ENCODE assay signal across 1 cellular context in the genomic region with DNA sequence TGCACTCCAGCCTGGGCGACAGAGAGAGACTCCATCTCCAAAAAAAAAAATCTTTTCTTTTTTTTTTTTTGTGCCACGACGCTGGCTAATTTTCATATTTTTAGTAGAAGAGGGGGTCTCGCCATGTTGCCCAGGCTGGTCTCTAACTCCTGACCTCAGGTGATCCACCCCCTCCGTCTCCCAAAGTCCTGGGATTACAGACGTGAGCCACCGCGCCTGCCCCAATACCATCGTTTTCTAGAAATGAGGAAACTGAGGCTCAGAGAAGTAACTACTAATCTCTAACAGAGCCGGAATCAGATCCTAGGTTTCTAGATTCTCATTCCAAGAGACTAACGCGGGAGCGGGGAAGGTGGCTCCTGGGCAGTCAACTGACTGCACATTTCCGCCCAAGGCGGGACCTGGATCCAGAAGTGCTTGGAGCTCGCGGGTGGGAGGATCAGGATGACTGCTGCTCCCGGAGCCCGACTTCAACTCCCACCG.
TF ChIP-seq lines count a peak whose summit lies in the region.

No MANE protein-coding gene starts in this region.

TF ChIP-seq in IMR-90, 13 proteins besides CTCF, POLR2A, EP300 and RAD21:
- TF ChIP-seq, protein P1, sequence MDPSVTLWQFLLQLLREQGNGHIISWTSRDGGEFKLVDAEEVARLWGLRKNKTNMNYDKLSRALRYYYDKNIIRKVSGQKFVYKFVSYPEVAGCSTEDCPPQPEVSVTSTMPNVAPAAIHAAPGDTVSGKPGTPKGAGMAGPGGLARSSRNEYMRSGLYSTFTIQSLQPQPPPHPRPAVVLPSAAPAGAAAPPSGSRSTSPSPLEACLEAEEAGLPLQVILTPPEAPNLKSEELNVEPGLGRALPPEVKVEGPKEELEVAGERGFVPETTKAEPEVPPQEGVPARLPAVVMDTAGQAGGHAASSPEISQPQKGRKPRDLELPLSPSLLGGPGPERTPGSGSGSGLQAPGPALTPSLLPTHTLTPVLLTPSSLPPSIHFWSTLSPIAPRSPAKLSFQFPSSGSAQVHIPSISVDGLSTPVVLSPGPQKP (IDR thresholded peaks at IDR 0.05; ENCODE audit: borderline replicate concordance, low read depth, low read length): no peak
- TF ChIP-seq RCOR1 (IDR thresholded peaks at IDR 0.05; ENCODE audit: insufficient replicate concordance, low read length): no peak
- TF ChIP-seq CHD1 (IDR thresholded peaks at IDR 0.05; ENCODE audit: low read depth, low read length): no peak
- TF ChIP-seq, protein P2, sequence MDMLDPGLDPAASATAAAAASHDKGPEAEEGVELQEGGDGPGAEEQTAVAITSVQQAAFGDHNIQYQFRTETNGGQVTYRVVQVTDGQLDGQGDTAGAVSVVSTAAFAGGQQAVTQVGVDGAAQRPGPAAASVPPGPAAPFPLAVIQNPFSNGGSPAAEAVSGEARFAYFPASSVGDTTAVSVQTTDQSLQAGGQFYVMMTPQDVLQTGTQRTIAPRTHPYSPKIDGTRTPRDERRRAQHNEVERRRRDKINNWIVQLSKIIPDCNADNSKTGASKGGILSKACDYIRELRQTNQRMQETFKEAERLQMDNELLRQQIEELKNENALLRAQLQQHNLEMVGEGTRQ (IDR thresholded peaks at IDR 0.05; ENCODE audit: low read depth, low read length): no peak
- no peak for TF ChIP-seq RFX5 (IDR thresholded peaks at IDR 0.05; ENCODE audit: low read depth, low read length)
- TF ChIP-seq NFE2L2 (IDR thresholded peaks at IDR 0.05; ENCODE audit: low read depth, low read length): no peak
- TF ChIP-seq BHLHE40 (IDR thresholded peaks at IDR 0.05; ENCODE audit: low read depth, low read length): no peak
- no peak for TF ChIP-seq FOS (IDR thresholded peaks at IDR 0.05; ENCODE audit: low read depth, low read length)
- no peak for TF ChIP-seq CEBPB (IDR thresholded peaks at IDR 0.05; ENCODE audit: low read depth, low read length)
- TF ChIP-seq MXI1 (IDR thresholded peaks at IDR 0.05; ENCODE audit: borderline replicate concordance, low read depth, low read length): no peak
- TF ChIP-seq MAZ (IDR thresholded peaks at IDR 0.05; ENCODE audit: borderline replicate concordance, low read depth, low read length): no peak
- no peak for TF ChIP-seq SMC3 (IDR thresholded peaks at IDR 0.05; ENCODE audit: low read depth, low read length)
- TF ChIP-seq MAFK (IDR thresholded peaks at IDR 0.05; ENCODE audit: low read depth, low read length): no peak
